In genomic region chr6:150891886-150892485, GRCh38 we compare ENCODE assay signal across 8 cellular contexts. TPM values are rescaled to one million over a fixed set of nuclear protein-coding genes. Genes with fewer than 3 reads are reported as not detected.
DNase-seq lines count a peak whose midpoint lies in the region; ATAC-seq and TF ChIP-seq lines count a peak whose summit lies in the region.

No MANE protein-coding gene starts in this region.

- no peaks in the 10 kb centered on the region for H3K9me3 Mint-ChIP-seq in activated naive CD4-positive, alpha-beta T cell treated with anti-CD3 and anti-CD28 coated beads, Interleukin-2, amount 10 ng/mL, durations not matched to agents 7 days and 5 days

- H3K9me3 ChIP-seq in aorta (ENCODE audit: control insufficient read depth, low read length) = no peaks in the 10 kb centered on the region

- intact Hi-C loops in head of caudate nucleus (cut with DNase I) = loop anchor here (5.0 kb wide), 2 partner anchors 430 to 445 kb away; no protein-coding TSS in a partner anchor
- intact Hi-C loops in posterior vena cava (cut with DNase I) = loop anchor here (5.0 to 10.0 kb wide), 3 partner anchors 53 to 440 kb away; no protein-coding TSS in a partner anchor
- intact Hi-C loops in aorta (cut with DNase I) = loop anchor here (2.0 to 10.0 kb wide), 4 partner anchors 93 to 440 kb away; partner anchors contain the start of gene AKAP12 (in 1 of the 2)

- H3K4me3 ChIP-seq in AG10803 (ENCODE audit: low read length) = no peak overlapping the region
- H3K4me3 ChIP-seq in aorta (ENCODE audit: low read length in 2 of 2) = no peak overlapping the region

- peaks cover 3% of the 10 kb centered on the region in 2 donors for H3K36me3 ChIP-seq in aorta (ENCODE audit: control insufficient read depth in 1 of 2, insufficient read depth in 2 of 2, low read length in 1 of 2)

- CTCF ChIA-PET in activated naive CD4-positive, alpha-beta T cell treated with anti-CD3 and anti-CD28 coated beads, Interleukin-2, amount 10 ng/mL, durations not matched to agents 7 days and 5 days (lab: Charles Lee) = interaction anchor here (0.5 to 11.5 kb wide), 28 partner anchors 8 to 447 kb away, joined by 3 to 196 read pairs (median 4); no protein-coding TSS in a partner anchor

- H3K4me1 ChIP-seq in aorta (ENCODE audit: control insufficient read depth in 1 of 2, insufficient read depth in 2 of 2, low read length in 2 of 2) = no peaks in the 10 kb centered on the region

- no peak overlapping the region for H3K27ac Mint-ChIP-seq in activated naive CD4-positive, alpha-beta T cell treated with anti-CD3 and anti-CD28 coated beads, Interleukin-2, amount 10 ng/mL, durations not matched to agents 7 days and 5 days

- H3K4me1 Mint-ChIP-seq in activated naive CD4-positive, alpha-beta T cell treated with anti-CD3 and anti-CD28 coated beads, Interleukin-2, amount 10 ng/mL, durations not matched to agents 7 days and 5 days = peaks cover 31% of the 10 kb centered on the region

- H3K4me3 Mint-ChIP-seq in activated naive CD4-positive, alpha-beta T cell treated with anti-CD3 and anti-CD28 coated beads, Interleukin-2, amount 10 ng/mL, durations not matched to agents 7 days and 5 days = no peak overlapping the region

- H3K27me3 ChIP-seq in aorta (ENCODE audit: control insufficient read depth in 1 of 2, insufficient read depth in 2 of 2, low read length in 1 of 2) = no peaks in the 10 kb centered on the region

- ATAC-seq in GM18868 (IDR thresholded peaks at IDR 0.05; ENCODE audit: unreplicated experiment) = peak; percentile 42
- ATAC-seq in aorta (ENCODE audit: low FRiP score) = peak; percentile 87

- 9 to 11% methylated on average over 7 of the region's 7 CpGs for WGBS in aorta, 2 donors

- no peaks in the 10 kb centered on the region for H3K27me3 Mint-ChIP-seq in activated naive CD4-positive, alpha-beta T cell treated with anti-CD3 and anti-CD28 coated beads, Interleukin-2, amount 10 ng/mL, durations not matched to agents 7 days and 5 days

- H3K27ac ChIP-seq in aorta (ENCODE audit: low read depth in 1 of 2, low read length in 2 of 2) = no peak overlapping the region

- peak; percentile 89 for TF ChIP-seq CTCF in AG10803 (conservative IDR thresholded peaks at IDR 0.05; ENCODE audit: low read length)
- peak; percentile 86 for TF ChIP-seq CTCF in LNCAP (IDR thresholded peaks at IDR 0.05)

- DNase-seq in AG10803 (ENCODE audit: low read depth) (peak; percentile 79), SHP77 (lab: John Stamatoyannopoulos, UW) (peak; percentile 51 to 54), head of caudate nucleus (peak; percentile 46 to 91 (median 80)), posterior vena cava (ENCODE audit: low spot score) (peak; percentile 76), aorta (peak in 1 of 2 donors; percentile 61)
- peak; percentile 76 for DNase-seq in activated naive CD4-positive, alpha-beta T cell treated with anti-CD3 and anti-CD28 coated beads, Interleukin-2, amount 10 ng/mL, durations not matched to agents 7 days and 5 days

- peaks cover 28% of the 10 kb centered on the region for H3K36me3 Mint-ChIP-seq in activated naive CD4-positive, alpha-beta T cell treated with anti-CD3 and anti-CD28 coated beads, Interleukin-2, amount 10 ng/mL, durations not matched to agents 7 days and 5 days

RNA-seq across cellular contexts. Expression of gene MTHFD1L, which starts 26.5 kb away (rescaled TPM):
- total RNA-seq in posterior vena cava (10 to 100 TPM; 45.3 to 53.4 TPM), aorta (10 to 100 TPM; 65.3 to 65.8 TPM)
- polyA plus RNA-seq in aorta = 10 to 100 TPM; 20.4 to 46.2 TPM
